2 cellular contexts compared by ENCODE assay signal in genomic region chr7:135713836-135714470, GRCh38.
TF ChIP-seq lines count a peak whose summit lies in the region.

No MANE protein-coding gene starts in this region.

TF ChIP-seq in HCT116, 20 proteins besides CTCF, POLR2A, EP300 and RAD21 (continued from another document):
- TF ChIP-seq ELF1 (IDR thresholded peaks at IDR 0.05; ENCODE audit: borderline replicate concordance, low read depth) (no peak), ZBTB33 (IDR thresholded peaks at IDR 0.05; ENCODE audit: extremely low read depth, insufficient replicate concordance, low read length) (no peak), EZH2phosphoT487 (IDR thresholded peaks at IDR 0.05; ENCODE audit: borderline replicate concordance) (no peak)
TF ChIP-seq in HCT116: peak in this region for 0.

TF ChIP-seq in SK-N-SH treated with all-trans-retinoic acid at 6 μM for 48 hours, 23 proteins besides CTCF, POLR2A, EP300 and RAD21 (continued from another document):
- no peak for TF ChIP-seq PATZ1 (CRISPR knock-in tag; IDR thresholded peaks at IDR 0.05; ENCODE audit: borderline replicate concordance)
- no peak for TF ChIP-seq RARB (CRISPR knock-in tag; IDR thresholded peaks at IDR 0.05)
- no peak for TF ChIP-seq SNAI2 (CRISPR knock-in tag; IDR thresholded peaks at IDR 0.05)
- no peak for TF ChIP-seq ZFP30 (CRISPR knock-in tag; IDR thresholded peaks at IDR 0.05)
- TF ChIP-seq CSRNP3 (CRISPR knock-in tag; IDR thresholded peaks at IDR 0.05): no peak
- TF ChIP-seq ZFP3 (CRISPR knock-in tag; IDR thresholded peaks at IDR 0.05): no peak
- no peak for TF ChIP-seq ARNTL (CRISPR knock-in tag; IDR thresholded peaks at IDR 0.05; ENCODE audit: borderline replicate concordance, low read depth)
- no peak for TF ChIP-seq ZNF565 (CRISPR knock-in tag; conservative IDR thresholded peaks at IDR 0.05; ENCODE audit: low read depth)
- no peak for TF ChIP-seq ZNF8 (CRISPR knock-in tag; IDR thresholded peaks at IDR 0.05)
- TF ChIP-seq CREB5 (CRISPR knock-in tag; IDR thresholded peaks at IDR 0.05; ENCODE audit: low read depth): no peak
- no peak for TF ChIP-seq ZNF70 (CRISPR knock-in tag; IDR thresholded peaks at IDR 0.05)
- no peak for TF ChIP-seq PPARA (CRISPR knock-in tag; IDR thresholded peaks at IDR 0.05; ENCODE audit: borderline replicate concordance)
